8 cellular contexts compared by ENCODE assay signal in genomic region chr19:7550987-7551761, GRCh38. TPM values are rescaled to one million over a fixed set of nuclear protein-coding genes. Genes with fewer than 3 reads are reported as not detected.
DNase-seq lines count a peak whose midpoint lies in the region; ATAC-seq and TF ChIP-seq lines count a peak whose summit lies in the region.

No MANE protein-coding gene starts in this region.

- no peak for TF ChIP-seq POLR2A in adrenal gland (IDR thresholded peaks at IDR 0.05)

- H3K36me3 Mint-ChIP-seq in Caco-2 (ENCODE audit: insufficient read depth, unreplicated experiment) (peaks cover 6% of the 10 kb centered on the region), progenitor cell of endocrine pancreas (ENCODE audit: insufficient read depth) (peaks cover 8% of the 10 kb centered on the region)

- CTCF ChIA-PET in Caco-2 (lab: Charles Lee): no interaction called here

- no peaks in the 10 kb centered on the region for H3K79me2 ChIP-seq in Karpas-422 (ENCODE audit: low read length)

- WGBS in adrenal gland, 4 donors: 19 to 44% (median 27%) methylated on average over 16 to 51 of the region's 51 CpGs

- H3K9ac ChIP-seq in Karpas-422 (ENCODE audit: low read length): no peak overlapping the region

- H2AFZ ChIP-seq in Karpas-422 (ENCODE audit: low read length): no peak overlapping the region

- ATAC-seq in GM19467 (IDR thresholded peaks at IDR 0.05; ENCODE audit: unreplicated experiment): no peak
- no peak for ATAC-seq in HG02759 (IDR thresholded peaks at IDR 0.05; ENCODE audit: unreplicated experiment)

- H3K9me3 Mint-ChIP-seq in Caco-2 (ENCODE audit: unreplicated experiment): no peaks in the 10 kb centered on the region
- H3K9me3 Mint-ChIP-seq in progenitor cell of endocrine pancreas (ENCODE audit: low read depth): no peaks in the 10 kb centered on the region

- TF ChIP-seq CTCF in Caco-2 (IDR thresholded peaks at IDR 0.05; ENCODE audit: insufficient read depth in 1 of 2, low read depth in 1 of 2, low read length in 1 of 2, severe bottlenecking in 1 of 2, unreplicated experiment in 1 of 2): no peak
- TF ChIP-seq CTCF in adrenal gland (IDR thresholded peaks at IDR 0.05): no peak
- TF ChIP-seq CTCF in right atrium auricular region (IDR thresholded peaks at IDR 0.05): no peak
- no peak for TF ChIP-seq CTCF in progenitor cell of endocrine pancreas (IDR thresholded peaks at IDR 0.05; ENCODE audit: unreplicated experiment)

- H3K4me1 ChIP-seq in Caco-2 (no peaks in the 10 kb centered on the region), Karpas-422 (ENCODE audit: low read length) (no peaks in the 10 kb centered on the region), adrenal gland (replicated peaks in 1 of 2) (no peaks in the 10 kb centered on the region), right atrium auricular region (peaks cover 0 to 4% of the 10 kb centered on the region in 2 donors)

- no peaks in the 10 kb centered on the region for H3K4me1 Mint-ChIP-seq in Caco-2 (ENCODE audit: low read depth, unreplicated experiment)
- peaks cover 3% of the 10 kb centered on the region for H3K4me1 Mint-ChIP-seq in progenitor cell of endocrine pancreas (ENCODE audit: low read depth)

- H3K36me3 ChIP-seq in Caco-2 (ENCODE audit: control insufficient read depth, insufficient read depth, low read length): no peaks in the 10 kb centered on the region
- H3K36me3 ChIP-seq in Karpas-422 (ENCODE audit: insufficient read depth, low read length): peaks cover 13% of the 10 kb centered on the region
- peaks cover 0 to 24% of the 10 kb centered on the region in 2 donors for H3K36me3 ChIP-seq in adrenal gland (replicated peaks in 1 of 2)
- peaks cover 36% of the 10 kb centered on the region for H3K36me3 ChIP-seq in right atrium auricular region

- POLR2A ChIA-PET in Caco-2 (lab: Charles Lee): no interaction called here

- no TSS peak for BruUV-seq in Caco-2 (replicated peaks; lab: Mats Ljungman, UMichigan)

- H3K27ac Mint-ChIP-seq in Caco-2 (ENCODE audit: unreplicated experiment) (peak overlapping the region; percentile 5), progenitor cell of endocrine pancreas (peak overlapping the region; percentile 51)

- H3K4me3 Mint-ChIP-seq in Caco-2 (ENCODE audit: unreplicated experiment): no peak overlapping the region
- H3K4me3 Mint-ChIP-seq in progenitor cell of endocrine pancreas (ENCODE audit: low read depth): peak overlapping the region; percentile 74

- H3K27me3 Mint-ChIP-seq in Caco-2 (ENCODE audit: insufficient read depth, unreplicated experiment) (no peaks in the 10 kb centered on the region), progenitor cell of endocrine pancreas (no peaks in the 10 kb centered on the region)

- intact Hi-C loops in Caco-2 (cut with micrococcal nuclease; ENCODE audit: unreplicated experiment) (no loop called here), adrenal gland (cut with DNase I) (no loop called here)

- no peak overlapping the region for H3K4me2 ChIP-seq in Karpas-422 (ENCODE audit: low read depth, low read length, poor library complexity, severe bottlenecking)

- DNase-seq in Caco-2: peak; percentile 70 to 80
- DNase-seq in Karpas-422: peak; percentile 63
- DNase-seq in adrenal gland: peak; percentile 77 to 84 (median 81)
- no peak for DNase-seq in right atrium auricular region (ENCODE audit: low spot score)
- DNase-seq in progenitor cell of endocrine pancreas (ENCODE audit: low spot score, unreplicated experiment): peak; percentile 75
- no peak for DNase-seq in ACHN

- H3K9me2 ChIP-seq in Karpas-422 (replicated peaks; ENCODE audit: insufficient read depth, low read length): no peaks in the 10 kb centered on the region

- no peaks in the 10 kb centered on the region for H3K27me3 ChIP-seq in Caco-2 (replicated peaks; ENCODE audit: control insufficient read depth, insufficient read depth, low read length)
- no peaks in the 10 kb centered on the region for H3K27me3 ChIP-seq in Karpas-422 (ENCODE audit: low read length)
- H3K27me3 ChIP-seq in adrenal gland: no peaks in the 10 kb centered on the region
- no peaks in the 10 kb centered on the region for H3K27me3 ChIP-seq in right atrium auricular region

- H3K9me3 ChIP-seq in Caco-2 (no peaks in the 10 kb centered on the region), Karpas-422 (ENCODE audit: low read length) (no peaks in the 10 kb centered on the region), adrenal gland (replicated peaks in 1 of 3) (no peaks in the 10 kb centered on the region), right atrium auricular region (no peaks in the 10 kb centered on the region)

- H3K27ac ChIP-seq in Karpas-422 (ENCODE audit: low read length): no peak overlapping the region
- peak overlapping the region in 1 of 5 donors; percentile 12 for H3K27ac ChIP-seq in adrenal gland
- peak overlapping the region in 1 of 2 donors; percentile 2 for H3K27ac ChIP-seq in right atrium auricular region

- no peak overlapping the region for H3K4me3 ChIP-seq in Caco-2 (ENCODE audit: low read depth, low read length)
- H3K4me3 ChIP-seq in Karpas-422 (ENCODE audit: low read length): no peak overlapping the region
- peak overlapping the region in 1 of 4 donors; percentile 35 for H3K4me3 ChIP-seq in adrenal gland
- H3K4me3 ChIP-seq in right atrium auricular region: peak overlapping the region; percentile 27 to 38

- H4K20me1 ChIP-seq in Karpas-422 (ENCODE audit: insufficient read depth, low read depth, low read length): no peaks in the 10 kb centered on the region

- in situ Hi-C loops in ACHN (cut with HindIII; ENCODE audit: low pct_ligation_motif_present, low pct_unique_long_range_greater_than_20kb, low sequenced_read_pairs): no loop called here

RNA-seq across cellular contexts. Expression of gene PNPLA6, which starts 15.7 kb away (rescaled TPM):
- total RNA-seq in Caco-2 (2022) (67.6 and 79.2 TPM in 2 replicates), adrenal gland (100 to 1,000 TPM in 5 of 8 donors, 10 to 100 TPM in 3; 89.4 to 257 (median 121) TPM), right atrium auricular region (10 to 100 TPM; 45.3 to 70.6 TPM), progenitor cell of endocrine pancreas (131 and 140 TPM in 2 replicates)
- 65.8 and 121 TPM in 2 replicates for total RNA-seq in Karpas-422 (2014; rRNA removed; shearing (Covaris generic); ENCODE audit: low replicate concordance)
- polyA plus RNA-seq in adrenal gland: 100 to 1,000 TPM in 2 of 3 donors, 10 to 100 TPM in 1; 25.7 to 264 (median 110) TPM

RNA-seq across cellular contexts. Expression of gene MCOLN1, which starts 28.8 kb away (rescaled TPM):
- total RNA-seq in Caco-2 (2022) (16.1 and 16.2 TPM in 2 replicates), adrenal gland (10 to 100 TPM; 27.8 to 100.0 (median 57.1) TPM), right atrium auricular region (10 to 100 TPM; 11.2 to 13.0 TPM), progenitor cell of endocrine pancreas (16.5 and 18.3 TPM in 2 replicates)
- 1.9 and 3.9 TPM in 2 replicates for total RNA-seq in Karpas-422 (2014; rRNA removed; shearing (Covaris generic); ENCODE audit: low replicate concordance)
- 100 to 1,000 TPM in 1 of 3 donors, 10 to 100 TPM in 2; 23.0 to 212 (median 71.4) TPM for polyA plus RNA-seq in adrenal gland

RNA-seq across cellular contexts. Expression of gene ZNF358, which starts 35.3 kb away (rescaled TPM):
- total RNA-seq in Caco-2 (2022) (29.4 TPM in 2 replicates), adrenal gland (100 to 1,000 TPM in 5 of 8 donors, 10 to 100 TPM in 3; 56.1 to 113 (median 101) TPM), right atrium auricular region (100 to 1,000 TPM; 109 to 119 TPM), progenitor cell of endocrine pancreas (78.0 and 86.1 TPM in 2 replicates)
- total RNA-seq in Karpas-422 (2014; rRNA removed; shearing (Covaris generic); ENCODE audit: low replicate concordance): not detected in 2 replicates
- 100 to 1,000 TPM in 2 of 3 donors, 10 to 100 TPM in 1; 30.3 to 197 (median 148) TPM for polyA plus RNA-seq in adrenal gland

RNA-seq across cellular contexts. Expression of gene CAMSAP3, which starts 44.5 kb away (rescaled TPM):
- total RNA-seq in Caco-2 (2022): 60.5 and 61.6 TPM in 2 replicates
- 0.36 TPM in 1 of 2 replicates, not detected in the other for total RNA-seq in Karpas-422 (2014; rRNA removed; shearing (Covaris generic); ENCODE audit: low replicate concordance)
- 10 to 100 TPM in 1 of 8 donors, 1 to 10 TPM in 7; 3.4 to 10.0 (median 6.0) TPM for total RNA-seq in adrenal gland
- 10 to 100 TPM in 1 of 3 donors, 1 to 10 TPM in 2; 1.7 to 18.9 (median 7.0) TPM for polyA plus RNA-seq in adrenal gland
- under 1 TPM; 0.26 to 0.55 TPM for total RNA-seq in right atrium auricular region
- total RNA-seq in progenitor cell of endocrine pancreas: 103 and 115 TPM in 2 replicates

Comparison
In these comparisons a context has a peak if more than half of its experiments do, and no peak if none do; other contexts are left out.
1. DNase-seq: peak in Caco-2 (2 of 2), Karpas-422 (single experiment), adrenal gland (7 of 7) and progenitor cell of endocrine pancreas (single experiment); none in right atrium auricular region (single experiment) and ACHN (single experiment).
2. H3K4me3 ChIP-seq: peak in right atrium auricular region (2 of 2); none in Caco-2 (single experiment) and Karpas-422 (single experiment).
3. RNA of gene ZNF358, which starts 35.3 kb away (total RNA-seq): 109 to 119 TPM in right atrium auricular region, 56.1 to 113 TPM in adrenal gland, 78.0 to 86.1 TPM in progenitor cell of endocrine pancreas and 29.4 TPM in Caco-2; not detected in Karpas-422; every median in the first group is over 10 times any median in the second.